Comparison of ENCODE assay signal across 11 cellular contexts in genomic region chr13:30552567-30552966, GRCh38.
"Had no signal": no experiment of that assay in that cellular context is flagged by ENCODE, and none has a peak within 500 bp of the region (broad histone marks: within the 10 kb centered on the region; RNA-seq: fewer than 3 reads in every experiment).

No MANE protein-coding gene starts in this region.

- H3K27ac Mint-ChIP-seq: GM23338, H9, HFFc6 had no signal

- H3K4me1 Mint-ChIP-seq: GM23338 had no signal

- DNase-seq: GM23248, GOT3, H7, H9, HCEC 1CT, HFFc6 had no signal

- H2AFZ ChIP-seq: GM23248, GM23338 had no signal

- H3K9ac ChIP-seq: GM23248 had no signal

- H3K4me2 ChIP-seq: GM23338 had no signal

- H3K4me1 ChIP-seq: HAP-1 had no signal

- H3K27ac ChIP-seq: GM23248 had no signal

- H3K4me3 Mint-ChIP-seq: GM23338, H9, HFFc6 had no signal

- FAIRE-seq: H1, H54 had no signal

- H3K4me3 ChIP-seq: GM23248, GM23338, HAP-1 had no signal

- H3K9me3 ChIP-seq: HAP-1 had no signal

- H3K9me3 Mint-ChIP-seq: GM23338, H9, HFFc6 had no signal

- H3K36me3 ChIP-seq: HAP-1 had no signal

- ATAC-seq: GM23338, HCT116 had no signal
